Comparison of ENCODE assay signal across 16 cellular contexts in the genomic region with DNA sequence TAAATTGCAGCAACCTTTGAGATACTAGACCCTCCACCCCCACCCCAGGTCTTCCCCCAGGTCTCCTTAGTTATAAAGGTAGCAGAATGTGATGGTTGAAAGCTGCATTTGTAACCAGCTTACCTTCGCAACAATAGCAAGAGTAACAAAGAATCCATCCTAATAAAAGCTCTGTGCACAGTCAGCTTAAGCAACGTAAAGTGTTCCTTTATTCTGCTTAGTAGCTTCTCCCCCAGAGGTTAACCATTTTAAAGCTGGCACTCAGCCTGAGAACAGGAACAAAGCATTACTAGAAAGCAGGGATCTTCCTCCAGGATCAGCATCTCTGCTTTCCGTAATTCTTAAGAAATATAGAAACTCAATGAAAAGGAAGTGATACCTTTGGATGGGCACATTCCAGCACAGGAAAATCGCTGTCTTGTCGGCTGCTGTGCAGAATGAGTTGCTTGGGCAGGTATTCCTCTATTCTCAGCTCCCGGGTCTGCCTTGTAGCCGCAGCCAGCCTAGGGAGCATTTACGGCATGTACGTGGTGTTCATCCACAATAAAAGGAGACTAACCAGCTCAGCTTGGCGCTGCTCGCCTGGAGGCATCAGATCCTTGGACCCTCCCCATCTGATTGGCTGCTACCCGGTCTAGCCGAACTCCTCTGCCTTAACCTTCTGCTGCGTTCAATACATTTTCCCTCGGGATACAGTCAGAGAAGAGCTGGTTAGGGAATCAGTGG.
A peak's percentile ranks its signal among the peaks of the same experiment; 100 is the strongest.
DNase-seq lines count a peak whose midpoint lies in the region; TF ChIP-seq lines count a peak whose summit lies in the region.
"Had no signal": no experiment of that assay in that cellular context is flagged by ENCODE, and none has a peak within 500 bp of the region (broad histone marks: within the 10 kb centered on the region; RNA-seq: fewer than 3 reads in every experiment).

No MANE protein-coding gene starts in this region.

- no peaks in the 10 kb centered on the region for H3K9me3 Mint-ChIP-seq in MCF 10A (ENCODE audit: unreplicated experiment)
- peaks cover 3% of the 10 kb centered on the region for H3K9me3 Mint-ChIP-seq in type B pancreatic cell
- no peaks in the 10 kb centered on the region for H3K9me3 Mint-ChIP-seq in activated T-cell treated with anti-CD3 and anti-CD28 coated beads, Interleukin-2, amount 50 U/mL, for 24 hours
- H3K9me3 Mint-ChIP-seq: activated CD4-positive, alpha-beta memory T cell treated with anti-CD3 and anti-CD28 coated beads, Interleukin-2, amount 10 ng/mL, durations not matched to agents 7 days and 5 days; activated naive CD4-positive, alpha-beta T cell treated with anti-CD3 and anti-CD28 coated beads for 36 hours; memory B cell; natural killer cell had no signal

- H3K27ac Mint-ChIP-seq in MCF 10A (ENCODE audit: low read depth, unreplicated experiment) (no peak overlapping the region), type B pancreatic cell (peak overlapping the region; percentile 44)
- H3K27ac Mint-ChIP-seq in activated T-cell treated with anti-CD3 and anti-CD28 coated beads, Interleukin-2, amount 50 U/mL, for 24 hours = no peak overlapping the region
- H3K27ac Mint-ChIP-seq: activated CD4-positive, alpha-beta memory T cell treated with anti-CD3 and anti-CD28 coated beads, Interleukin-2, amount 10 ng/mL, durations not matched to agents 7 days and 5 days; activated naive CD4-positive, alpha-beta T cell treated with anti-CD3 and anti-CD28 coated beads for 36 hours; memory B cell; natural killer cell had no signal

- H3K4me3 Mint-ChIP-seq in MCF 10A (ENCODE audit: unreplicated experiment) = no peak overlapping the region
- peak overlapping the region; percentile 57 for H3K4me3 Mint-ChIP-seq in type B pancreatic cell
- no peak overlapping the region for H3K4me3 Mint-ChIP-seq in activated T-cell treated with anti-CD3 and anti-CD28 coated beads, Interleukin-2, amount 50 U/mL, for 24 hours
- H3K4me3 Mint-ChIP-seq: activated CD4-positive, alpha-beta memory T cell treated with anti-CD3 and anti-CD28 coated beads, Interleukin-2, amount 10 ng/mL, durations not matched to agents 7 days and 5 days; activated naive CD4-positive, alpha-beta T cell treated with anti-CD3 and anti-CD28 coated beads for 36 hours; memory B cell; natural killer cell had no signal

- H3K27me3 Mint-ChIP-seq in MCF 10A (ENCODE audit: insufficient read depth, unreplicated experiment) = no peaks in the 10 kb centered on the region
- peaks cover 8% of the 10 kb centered on the region for H3K27me3 Mint-ChIP-seq in type B pancreatic cell
- peaks cover 25% of the 10 kb centered on the region for H3K27me3 Mint-ChIP-seq in activated T-cell treated with anti-CD3 and anti-CD28 coated beads, Interleukin-2, amount 50 U/mL, for 24 hours

- POLR2A ChIA-PET in MCF 10A (lab: Yijun Ruan, JAX) = no interaction called here

- H3K4me1 ChIP-seq in breast epithelium = no peaks in the 10 kb centered on the region
- H3K4me1 ChIP-seq: testis had no signal

- intact Hi-C loops in breast epithelium (cut with DNase I; ENCODE audit: low total_unique reads) = no loop called here
- intact Hi-C loops in MCF 10A (cut with micrococcal nuclease) = no loop called here

- no peaks in the 10 kb centered on the region for H3K27me3 ChIP-seq in breast epithelium
- H3K27me3 ChIP-seq: testis had no signal

- H3K36me3 Mint-ChIP-seq in MCF 10A (ENCODE audit: insufficient read depth, unreplicated experiment) (no peaks in the 10 kb centered on the region), type B pancreatic cell (no peaks in the 10 kb centered on the region)
- no peaks in the 10 kb centered on the region for H3K36me3 Mint-ChIP-seq in activated T-cell treated with anti-CD3 and anti-CD28 coated beads, Interleukin-2, amount 50 U/mL, for 24 hours (ENCODE audit: low read depth)
- H3K36me3 Mint-ChIP-seq: memory B cell had no signal

- CTCF ChIA-PET in MCF 10A (lab: Yijun Ruan, JAX) = interaction anchor here (0.9 kb wide), 1 partner anchor 358 kb away, joined by 3 read pairs; no protein-coding TSS in a partner anchor

- DNase-seq in breast epithelium (ENCODE audit: low spot score in 2 of 2) (no peak), MCF 10A (ENCODE audit: unreplicated experiment) (no peak), caudate nucleus (lab: John Stamatoyannopoulos, UW) (peak in 32 of 61 donors; percentile 1 to 61 (median 18)), midbrain (lab: John Stamatoyannopoulos, UW) (peak; percentile 13), type B pancreatic cell (ENCODE audit: extremely low spot score, unreplicated experiment) (no peak), GM19240 (ENCODE audit: insufficient read length, low spot score) (no peak)
- DNase-seq in activated T-cell treated with anti-CD3 and anti-CD28 coated beads, Interleukin-2, amount 50 U/mL, for 24 hours = no peak
- DNase-seq in stimulated activated CD4-positive, alpha-beta T cell treated with anti-CD3 and anti-CD28 coated beads, Interleukin-12 subunit alpha, Interleukin-12 subunit beta, amount 100 ng/mL, for 4 hours = no peak
- DNase-seq: activated CD4-positive, alpha-beta memory T cell treated with anti-CD3 and anti-CD28 coated beads, Interleukin-2, amount 10 ng/mL, durations not matched to agents 7 days and 5 days; activated naive CD4-positive, alpha-beta T cell treated with anti-CD3 and anti-CD28 coated beads for 36 hours; natural killer cell; NCI-H187 treated with DMSO at 0.1 percent for 48 hours; Right ventricle myocardium superior; T-helper 1 cell; testis had no signal

- H3K4me1 Mint-ChIP-seq in MCF 10A (ENCODE audit: insufficient read depth, unreplicated experiment) (peaks cover 5% of the 10 kb centered on the region), type B pancreatic cell (ENCODE audit: unreplicated experiment) (peaks cover 25% of the 10 kb centered on the region)
- H3K4me1 Mint-ChIP-seq in activated T-cell treated with anti-CD3 and anti-CD28 coated beads, Interleukin-2, amount 50 U/mL, for 24 hours (ENCODE audit: low read depth) = no peaks in the 10 kb centered on the region
- H3K4me1 Mint-ChIP-seq: activated CD4-positive, alpha-beta memory T cell treated with anti-CD3 and anti-CD28 coated beads, Interleukin-2, amount 10 ng/mL, durations not matched to agents 7 days and 5 days; memory B cell; natural killer cell had no signal

- peak overlapping the region in 2 of 3 donors; percentile 0 to 24 for H3K4me3 ChIP-seq in breast epithelium
- H3K4me3 ChIP-seq: testis had no signal

- TF ChIP-seq CTCF in breast epithelium (IDR thresholded peaks at IDR 0.05) (no peak), MCF 10A (IDR thresholded peaks at IDR 0.05; ENCODE audit: unreplicated experiment) (no peak), type B pancreatic cell (conservative IDR thresholded peaks at IDR 0.05) (no peak)

- no TSS peak for BruUV-seq in MCF 10A (replicated peaks; lab: Mats Ljungman, UMichigan)

- no peaks in the 10 kb centered on the region for H3K9me3 ChIP-seq in breast epithelium
- H3K9me3 ChIP-seq: testis had no signal

- no peak overlapping the region for H3K27ac ChIP-seq in breast epithelium
- peak overlapping the region; percentile 46 for H3K27ac ChIP-seq in caudate nucleus (ENCODE audit: low read depth, low read length)
- H3K27ac ChIP-seq: testis had no signal

- no peak for TF ChIP-seq POLR2A in breast epithelium (IDR thresholded peaks at IDR 0.05)

- H3K36me3 ChIP-seq in breast epithelium = no peaks in the 10 kb centered on the region

Comparison
In these comparisons a context has a peak if more than half of its experiments do, and no peak if none do; other contexts are left out.
1. DNase-seq: peak in caudate nucleus (32 of 61) and midbrain (single experiment); none in breast epithelium (0 of 2), MCF 10A (single experiment), type B pancreatic cell (single experiment), activated T-cell treated with anti-CD3 and anti-CD28 coated beads, Interleukin-2, amount 50 U/mL, for 24 hours (single experiment), stimulated activated CD4-positive, alpha-beta T cell treated with anti-CD3 and anti-CD28 coated beads, Interleukin-12 subunit alpha, Interleukin-12 subunit beta, amount 100 ng/mL, for 4 hours (single experiment) and GM19240 (single experiment).